ENCODE assay signal across 21 cellular contexts in the genomic region with DNA sequence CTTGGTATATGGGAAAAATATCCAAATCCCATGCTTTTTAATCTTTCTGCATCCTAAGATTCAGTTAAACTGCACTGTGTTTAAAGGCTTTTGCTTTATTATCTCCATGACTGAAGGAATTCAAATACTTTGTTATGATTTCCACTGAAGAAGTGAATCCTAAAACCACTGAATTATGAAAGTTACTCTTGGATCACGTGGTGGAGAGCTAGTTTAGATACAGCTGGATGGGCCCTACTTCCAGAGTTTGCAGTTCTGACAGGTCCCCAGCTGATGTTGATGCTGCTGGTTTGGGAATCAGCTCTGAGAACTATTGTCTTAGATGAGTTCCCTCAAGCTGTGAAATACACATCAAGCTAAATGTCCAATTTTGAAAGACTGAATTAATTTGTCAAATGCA. TPM values are rescaled to one million over a fixed set of nuclear protein-coding genes. Genes with fewer than 3 reads are reported as not detected.
DNase-seq lines count a peak whose midpoint lies in the region; ATAC-seq, FAIRE-seq and TF ChIP-seq lines count a peak whose summit lies in the region.
"Had no signal": no experiment of that assay in that cellular context is flagged by ENCODE, and none has a peak within 500 bp of the region (broad histone marks: within the 10 kb centered on the region; RNA-seq: fewer than 3 reads in every experiment).

No MANE protein-coding gene starts in this region.

- no peak overlapping the region for H2BK5ac ChIP-seq in mesenchymal stem cell (ENCODE audit: low read depth, low read length, poor library complexity, severe bottlenecking)

- no peak overlapping the region for H3K14ac ChIP-seq in mesenchymal stem cell (ENCODE audit: low read length in 2 of 2)

- H3K9ac ChIP-seq in GM23248 (peak overlapping the region; percentile 98), endothelial cell of umbilical vein (replicated peaks; ENCODE audit: extremely low read depth, insufficient read depth, low read length) (no peak overlapping the region), mesenchymal stem cell (ENCODE audit: low read length) (peak overlapping the region; percentile 99)
- H3K9ac ChIP-seq: neural progenitor cell had no signal

- H4K8ac ChIP-seq in mesenchymal stem cell (ENCODE audit: low read length), result no peak overlapping the region

- FAIRE-seq in endothelial cell of umbilical vein (lab: Jason Lieb, UNC), result no peak
- FAIRE-seq: islet of Langerhans had no signal

- no TSS peak for BruUV-seq in endothelial cell of umbilical vein (replicated peaks; lab: Mats Ljungman, UMichigan)

- dilution Hi-C loops in endothelial cell of umbilical vein (cut with MboI; ENCODE audit: extremely low pct_ligation_motif_present, low sequenced_read_pairs), result loop anchor here (25.0 kb wide), 1 partner anchor 117 kb away; no protein-coding TSS in a partner anchor

- H2AFZ ChIP-seq in GM23248, result no peak overlapping the region
- no peak overlapping the region for H2AFZ ChIP-seq in endothelial cell of umbilical vein (ENCODE audit: low read depth, low read length)
- H2AFZ ChIP-seq in mesenchymal stem cell (ENCODE audit: low read depth, low read length), result no peak overlapping the region
- H2AFZ ChIP-seq: neural progenitor cell had no signal

- H3K27ac ChIP-seq in GM23248, result peak overlapping the region; percentile 94
- no peak overlapping the region for H3K27ac ChIP-seq in endothelial cell of umbilical vein (ENCODE audit: insufficient read depth, low read depth, low read length)
- H3K27ac ChIP-seq in mesenchymal stem cell (ENCODE audit: low read length, poor library complexity, severe bottlenecking), result no peak overlapping the region
- H3K27ac ChIP-seq in stomach, result peak overlapping the region in 3 of 5 donors; percentile 84 to 88 (median 86)
- H3K27ac ChIP-seq: neural progenitor cell had no signal

- H2BK15ac ChIP-seq in mesenchymal stem cell (ENCODE audit: low read depth, poor library complexity, severe bottlenecking), result no peak overlapping the region

- H3K9me1 ChIP-seq in endothelial cell of umbilical vein (replicated peaks; ENCODE audit: control insufficient read depth, extremely low read depth, insufficient read depth, low read length), result no peaks in the 10 kb centered on the region

- no peak overlapping the region for H2AK5ac ChIP-seq in mesenchymal stem cell (ENCODE audit: low read length, severe bottlenecking)

- peaks cover 58% of the 10 kb centered on the region for H3K4me1 ChIP-seq in GM23248 (ENCODE audit: insufficient read depth)
- H3K4me1 ChIP-seq in endothelial cell of umbilical vein (ENCODE audit: control insufficient read depth, extremely low read depth, insufficient read depth, low read length), result peaks cover 39% of the 10 kb centered on the region
- H3K4me1 ChIP-seq in mesenchymal stem cell (ENCODE audit: control insufficient read depth, insufficient read depth, low read depth, low read length), result peaks cover 7% of the 10 kb centered on the region
- H3K4me1 ChIP-seq in stomach, result peaks cover 0 to 53% (median 18%) of the 10 kb centered on the region in 4 donors

- no peak overlapping the region for H3K18ac ChIP-seq in mesenchymal stem cell (ENCODE audit: low read depth in 1 of 2, low read length in 2 of 2)

- H3K79me2 ChIP-seq in GM23248 (ENCODE audit: insufficient read depth), result peaks cover 98% of the 10 kb centered on the region
- peaks cover 98% of the 10 kb centered on the region for H3K79me2 ChIP-seq in endothelial cell of umbilical vein (ENCODE audit: control insufficient read depth, insufficient read depth, low read length)

- peaks cover 58% of the 10 kb centered on the region for H3K36me3 ChIP-seq in GM23248 (ENCODE audit: low read depth)
- peaks cover 3 to 11% of the 10 kb centered on the region in 2 experiments for H3K36me3 ChIP-seq in endothelial cell of umbilical vein (ENCODE audit: control insufficient read depth in 2 of 2, extremely low read depth in 1 of 2, insufficient read depth in 2 of 2, low read length in 2 of 2)
- H3K36me3 ChIP-seq in mesenchymal stem cell (ENCODE audit: control insufficient read depth in 1 of 2, insufficient read depth in 2 of 2, low read depth in 1 of 2, low read length in 2 of 2), result peaks cover 0 to 57% of the 10 kb centered on the region in 2 experiments
- H3K36me3 ChIP-seq in stomach, result no peaks in the 10 kb centered on the region
- H3K36me3 ChIP-seq: neural progenitor cell had no signal

- no peak for TF ChIP-seq EP300 in stomach (IDR thresholded peaks at IDR 0.05)

- H4K91ac ChIP-seq in mesenchymal stem cell (ENCODE audit: low read length), result no peak overlapping the region

- peak; percentile 46 for DNase-seq in GM23248
- DNase-seq in endothelial cell of umbilical vein (ENCODE audit: low read depth, low spot score), result no peak
- no peak for DNase-seq in mesenchymal stem cell
- no peak for DNase-seq in stomach
- DNase-seq in activated effector memory CD4-positive, alpha-beta T cell treated with Interleukin-2 at 50 U/mL for 16 hours, result no peak
- DNase-seq in NOMO-1 treated with DMSO at 0.1 percent for 48 hours (lab: John Stamatoyannopoulos, UW; ENCODE audit: unreplicated experiment), result no peak
- DNase-seq: activated CD4-positive, alpha-beta T cell treated with anti-CD3 and anti-CD28 coated beads, Interleukin-2, amount 50 U/mL, for 1 hour; activated CD8-positive, alpha-beta memory T cell treated with anti-CD3 and anti-CD28 coated beads, Interleukin-2, amount 50 U/mL, for 48 hours; amygdala; DMS79; effector CD4-positive, alpha-beta T cell; hippocampal formation; NCI-H2081 treated with DMSO at 0.1 percent for 48 hours; RPMI8226; SW 1271 had no signal

- H3K27me3 ChIP-seq in GM23248 (replicated peaks; ENCODE audit: insufficient read depth) (no peaks in the 10 kb centered on the region), endothelial cell of umbilical vein (ENCODE audit: control insufficient read depth in 2 of 2, insufficient read depth in 2 of 2, low read length in 2 of 2) (no peaks in the 10 kb centered on the region), mesenchymal stem cell (ENCODE audit: control insufficient read depth in 1 of 2, insufficient read depth in 1 of 2, low read length in 2 of 2) (no peaks in the 10 kb centered on the region), stomach (peaks cover 0 to 3% (median 0%) of the 10 kb centered on the region in 3 donors)
- H3K27me3 ChIP-seq: neural progenitor cell had no signal

- peaks cover 95% of the 10 kb centered on the region for H3F3A ChIP-seq in GM23248 (ENCODE audit: insufficient read depth)

- no peaks in the 10 kb centered on the region for H3K79me1 ChIP-seq in mesenchymal stem cell (replicated peaks; ENCODE audit: low read length, poor library complexity, severe bottlenecking)

- TF ChIP-seq CTCF in endothelial cell of umbilical vein (IDR thresholded peaks at IDR 0.05; ENCODE audit: extremely low read depth in 1 of 2, insufficient read depth in 1 of 2, low read depth in 1 of 2, low read length in 2 of 2) (no peak), stomach (IDR thresholded peaks at IDR 0.05) (no peak)

- H3K9me3 ChIP-seq in GM23248 (ENCODE audit: low read depth) (no peaks in the 10 kb centered on the region), endothelial cell of umbilical vein (replicated peaks; ENCODE audit: control insufficient read depth, insufficient read depth, low read length) (no peaks in the 10 kb centered on the region), mesenchymal stem cell (ENCODE audit: control insufficient read depth, low read length) (no peaks in the 10 kb centered on the region), stomach (no peaks in the 10 kb centered on the region)

- H3K9me2 ChIP-seq in GM23248 (ENCODE audit: insufficient read depth), result no peaks in the 10 kb centered on the region

- POLR2A ChIA-PET in endothelial cell of umbilical vein (lab: Charles Lee), result interaction anchor here (1.3 kb wide), 1 partner anchor 123 kb away, joined by 5 read pairs; no protein-coding TSS in a partner anchor

- H4K20me1 ChIP-seq in GM23248 (ENCODE audit: insufficient read depth) (peaks cover 29% of the 10 kb centered on the region), endothelial cell of umbilical vein (replicated peaks; ENCODE audit: control insufficient read depth, extremely low read depth, insufficient read depth, low read length) (peaks cover 15% of the 10 kb centered on the region)

- ATAC-seq in HG02970 (IDR thresholded peaks at IDR 0.05; ENCODE audit: low FRiP score, unreplicated experiment) (no peak), GM21381 (IDR thresholded peaks at IDR 0.05; ENCODE audit: unreplicated experiment) (no peak)

- no peak overlapping the region for H2BK12ac ChIP-seq in mesenchymal stem cell (ENCODE audit: low read length in 2 of 2)

- no peak overlapping the region for H3K4ac ChIP-seq in mesenchymal stem cell (ENCODE audit: low read depth in 1 of 2, low read length in 2 of 2)

- H3K23ac ChIP-seq in mesenchymal stem cell (ENCODE audit: low read length in 2 of 2), result no peak overlapping the region

- peak overlapping the region; percentile 88 for H3K4me2 ChIP-seq in GM23248 (ENCODE audit: unreplicated experiment)
- peak overlapping the region; percentile 28 for H3K4me2 ChIP-seq in endothelial cell of umbilical vein (ENCODE audit: insufficient read depth, low read length)
- H3K4me2 ChIP-seq in mesenchymal stem cell (ENCODE audit: low read length, poor library complexity, severe bottlenecking), result no peak overlapping the region
- H3K4me2 ChIP-seq: neural progenitor cell had no signal

- WGBS in GM23248 (ENCODE audit: low coverage in 1 of 2, low lambda C conversion rate in 2 of 2, missing lambda C conversion rate in 2 of 2), 2 experiments, result 4 to 15% methylated on average over 1 of the region's 1 CpG
- WGBS in mesenchymal stem cell, result 78% methylated on average over 1 of the region's 1 CpG
- 29 to 49% (median 31%) methylated on average over 1 of the region's 1 CpG for WGBS in stomach, 5 donors

- CTCF ChIA-PET in endothelial cell of umbilical vein (lab: Charles Lee), result interaction anchor here (0.7 to 8.4 kb wide), 4 partner anchors 20 to 128 kb away, joined by 3 to 210 read pairs (median 4); no protein-coding TSS in a partner anchor

- TF ChIP-seq POLR2A in endothelial cell of umbilical vein (IDR thresholded peaks at IDR 0.05; ENCODE audit: low read depth, low read length), result no peak
- TF ChIP-seq POLR2A in stomach (IDR thresholded peaks at IDR 0.05), result no peak

- peak overlapping the region; percentile 98 for H3K4me3 ChIP-seq in GM23248
- H3K4me3 ChIP-seq in endothelial cell of umbilical vein (replicated peaks in 1 of 3; ENCODE audit: insufficient read depth in 1 of 3, low read depth in 1 of 3, low read length in 3 of 3), result no peak overlapping the region
- peak overlapping the region in 1 of 2 experiments; percentile 93 for H3K4me3 ChIP-seq in mesenchymal stem cell (ENCODE audit: insufficient read depth in 1 of 2, low read depth in 1 of 2, low read length in 2 of 2)
- H3K4me3 ChIP-seq in stomach, result no peak overlapping the region
- H3K4me3 ChIP-seq: neural progenitor cell had no signal

- no peak overlapping the region for H2BK120ac ChIP-seq in mesenchymal stem cell (ENCODE audit: low read depth, low read length)

- in situ Hi-C loops in GM23248 (cut with MboI), result loop anchor here (10.0 kb wide), 1 partner anchor 125 kb away; no protein-coding TSS in a partner anchor

- intact Hi-C loops in endothelial cell of umbilical vein (cut with micrococcal nuclease) (loop anchor here (1.0 to 10.0 kb wide), 2 partner anchors 9 to 345 kb away; a partner anchor contains a TSS), stomach (cut with DNase I; ENCODE audit: low total_unique reads) (no loop called here)

RNA-seq across cellular contexts. Expression of a gene that starts 5.0 kb away (rescaled TPM):
- 211 and 266 TPM in 2 replicates for total RNA-seq in GM23248 (2014; rRNA removed; shearing (Covaris generic))
- polyA plus RNA-seq in GM23248 (2016; fragmentation: Nextera tagmentation; extraction: Ambion mirVana), result 525 and 533 TPM in 2 replicates
- total RNA-seq in endothelial cell of umbilical vein, result 245 and 283 TPM in 2 replicates
- 168 TPM in 2 replicates for polyA plus RNA-seq in endothelial cell of umbilical vein
- polyA plus RNA-seq in endothelial cell of umbilical vein (2011; cell fraction: cytosol; rRNA removed), result 142 and 143 TPM in 2 replicates
- polyA plus RNA-seq in endothelial cell of umbilical vein (2011; cell fraction: nucleus; rRNA removed), result 403 and 406 TPM in 2 replicates
- polyA plus RNA-seq in endothelial cell of umbilical vein (2012), result 155 and 160 TPM in 2 replicates
- 381 and 392 TPM in 2 replicates for polyA minus RNA-seq in endothelial cell of umbilical vein
- polyA minus RNA-seq in endothelial cell of umbilical vein (2011; cell fraction: cytosol; rRNA and poly(A)+ RNA removed), result 71.7 TPM
- 989 and 991 TPM in 2 replicates for polyA minus RNA-seq in endothelial cell of umbilical vein (2011; cell fraction: nucleus; rRNA and poly(A)+ RNA removed)
- polyA plus RNA-seq in mesenchymal stem cell (2013, experiment 1 of 2), result 87.8 TPM
- polyA plus RNA-seq in mesenchymal stem cell (2013, experiment 2 of 2), result 86.6 TPM
- total RNA-seq in stomach, result 10 to 100 TPM in 4 of 5 donors, 1 to 10 TPM in 1; 4.9 to 74.4 (median 43.0) TPM
- polyA plus RNA-seq in stomach, result 10 to 100 TPM in 2 of 3 donors, 1 to 10 TPM in 1; 3.1 to 37.0 (median 19.9) TPM

RNA-seq across cellular contexts. Expression of a gene that starts 55.5 kb away (rescaled TPM):
- not detected in 2 replicates for total RNA-seq in GM23248 (2014; rRNA removed; shearing (Covaris generic))
- 0.06 TPM in 1 of 2 replicates, not detected in the other for polyA plus RNA-seq in GM23248 (2016; fragmentation: Nextera tagmentation; extraction: Ambion mirVana)
- total RNA-seq in endothelial cell of umbilical vein, result 0.44 TPM in 1 of 2 replicates, not detected in the other
- 0.03 and 0.33 TPM in 2 replicates for polyA plus RNA-seq in endothelial cell of umbilical vein
- polyA plus RNA-seq in endothelial cell of umbilical vein (2011; cell fraction: cytosol; rRNA removed), result not detected in 2 replicates
- polyA plus RNA-seq in endothelial cell of umbilical vein (2011; cell fraction: nucleus; rRNA removed), result 1.2 and 1.6 TPM in 2 replicates
- polyA plus RNA-seq in endothelial cell of umbilical vein (2012), result not detected in 2 replicates
- 0.13 TPM in 1 of 2 replicates, not detected in the other for polyA minus RNA-seq in endothelial cell of umbilical vein
- not detected for polyA minus RNA-seq in endothelial cell of umbilical vein (2011; cell fraction: cytosol; rRNA and poly(A)+ RNA removed)
- 0.53 and 0.67 TPM in 2 replicates for polyA minus RNA-seq in endothelial cell of umbilical vein (2011; cell fraction: nucleus; rRNA and poly(A)+ RNA removed)
- not detected for polyA plus RNA-seq in mesenchymal stem cell (2013, experiment 1 of 2)
- not detected for polyA plus RNA-seq in mesenchymal stem cell (2013, experiment 2 of 2)
- total RNA-seq in stomach, result not detected
- not detected for polyA plus RNA-seq in stomach
- total RNA-seq: NCI-H460, temporal lobe had no signal

Comparison
In these comparisons a context has a peak if more than half of its experiments do, and no peak if none do; other contexts are left out.
1. H3K27ac ChIP-seq: peak in GM23248 (single experiment) and stomach (3 of 5); none in endothelial cell of umbilical vein (single experiment) and mesenchymal stem cell (single experiment).